27 cellular contexts compared by ENCODE assay signal in the genomic region with DNA sequence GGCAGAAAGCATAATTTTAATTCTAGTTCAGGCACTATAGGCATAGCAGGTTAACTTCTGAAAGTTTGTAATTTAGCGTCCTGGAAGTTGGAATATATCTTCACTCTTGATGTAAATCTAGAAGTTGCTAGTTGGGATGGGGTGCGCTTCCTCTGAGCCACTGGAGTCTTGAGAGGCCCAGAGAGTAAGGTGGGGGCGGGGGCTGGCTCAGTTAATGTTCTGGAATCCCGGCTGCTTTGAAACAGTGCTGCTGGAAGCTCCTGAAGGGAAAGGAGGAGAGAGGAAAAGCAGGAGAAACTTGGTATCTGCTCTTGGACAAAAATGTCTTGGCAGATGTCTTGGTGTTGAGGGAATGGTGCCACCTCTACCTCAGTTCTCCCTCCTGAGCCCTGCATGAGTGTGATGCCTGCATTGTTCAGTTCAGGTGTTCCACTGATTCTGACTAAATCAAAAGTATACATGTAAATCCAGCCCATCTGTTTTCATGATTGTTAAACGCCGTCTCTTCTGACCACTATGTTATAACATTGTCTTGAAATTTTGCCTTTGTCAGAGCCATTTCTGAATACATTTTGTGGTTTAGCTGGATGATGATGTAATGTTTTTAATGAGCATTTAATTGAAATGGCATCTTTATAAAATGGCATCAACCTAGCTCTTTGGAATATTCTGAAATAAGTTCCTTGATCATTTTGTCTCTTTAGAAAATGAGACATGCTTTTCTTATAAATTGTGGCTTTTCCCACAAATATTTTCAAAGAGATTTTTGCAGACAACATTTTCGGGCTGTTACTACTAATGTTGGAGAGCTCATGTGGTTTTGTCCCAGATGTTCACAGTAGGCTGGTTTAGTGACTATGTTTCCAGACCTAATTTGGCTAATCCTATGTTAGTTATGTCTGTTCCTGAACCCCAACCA.
A peak's percentile ranks its signal among the peaks of the same experiment; 100 is the strongest.
DNase-seq lines count a peak whose midpoint lies in the region; ATAC-seq, FAIRE-seq and TF ChIP-seq lines count a peak whose summit lies in the region.
"Had no signal": no experiment of that assay in that cellular context is flagged by ENCODE, and none has a peak within 500 bp of the region (broad histone marks: within the 10 kb centered on the region; RNA-seq: fewer than 3 reads in every experiment).

No MANE protein-coding gene starts in this region.

- H3K27me3 ChIP-seq in BLaER1 (no peaks in the 10 kb centered on the region), H9 (ENCODE audit: insufficient read depth, low read length) (no peaks in the 10 kb centered on the region), astrocyte (ENCODE audit: insufficient read depth, low read length) (no peaks in the 10 kb centered on the region)
- H3K27me3 ChIP-seq: hepatocyte, tibial artery had no signal

- WGBS in H9 (ENCODE audit: extremely low coverage, insufficient read length, low lambda C conversion rate), result no CpG with 5 or more reads among the region's 7 CpGs

- no peak overlapping the region for H3K14ac ChIP-seq in H9 (ENCODE audit: insufficient read depth, low read length)

- H3K36me3 Mint-ChIP-seq in H9 (ENCODE audit: insufficient read depth in 1 of 3, low read depth in 3 of 3), result no peaks in the 10 kb centered on the region
- no peaks in the 10 kb centered on the region for H3K36me3 Mint-ChIP-seq in astrocyte (ENCODE audit: low read depth, unreplicated experiment)
- H3K36me3 Mint-ChIP-seq in naive B cell, result no peaks in the 10 kb centered on the region
- H3K36me3 Mint-ChIP-seq: activated naive CD4-positive, alpha-beta T cell treated with anti-CD3 and anti-CD28 coated beads, Interleukin-2, amount 50 U/mL, for 24 hours had no signal

- H3K4me1 Mint-ChIP-seq in H9 (peaks cover 43 to 45% of the 10 kb centered on the region in 2 experiments), astrocyte (ENCODE audit: low read depth, unreplicated experiment) (peaks cover 12% of the 10 kb centered on the region), naive B cell (peaks cover 15 to 74% (median 24%) of the 10 kb centered on the region in 3 donors)

- H3K23ac ChIP-seq in H9 (ENCODE audit: insufficient read length, low read depth, low read length), result no peak overlapping the region

- H2AFZ ChIP-seq in H9 (ENCODE audit: low read length), result no peak overlapping the region
- no peak overlapping the region for H2AFZ ChIP-seq in astrocyte (ENCODE audit: low read depth, low read length)
- H2AFZ ChIP-seq: hepatocyte had no signal

- no peaks in the 10 kb centered on the region for H3K9me3 Mint-ChIP-seq in H9
- H3K9me3 Mint-ChIP-seq in astrocyte (ENCODE audit: unreplicated experiment), result no peaks in the 10 kb centered on the region
- no peaks in the 10 kb centered on the region for H3K9me3 Mint-ChIP-seq in naive B cell
- H3K9me3 Mint-ChIP-seq: activated naive CD4-positive, alpha-beta T cell treated with anti-CD3 and anti-CD28 coated beads, Interleukin-2, amount 50 U/mL, for 24 hours; stimulated activated naive CD8-positive, alpha-beta T cell treated with anti-CD3 and anti-CD28 coated beads, Interleukin-15, amount 100 ng/mL, for 72 hours; T-helper 2 cell treated with Interferon-gamma antibody and Interleukin-4, amounts not matched to agents 5 μg/mL and 100 μg/mL, for 36 hours had no signal

- H4K8ac ChIP-seq in H9 (replicated peaks; ENCODE audit: insufficient read length, low read depth, low read length), result no peak overlapping the region

- H3T11ph ChIP-seq in H9 (ENCODE audit: low read length), result no peak overlapping the region

- H4K5ac ChIP-seq in H9 (ENCODE audit: insufficient read length, low read depth, low read length), result no peak overlapping the region

- no peak overlapping the region for H3K4ac ChIP-seq in H9 (ENCODE audit: low read depth, low read length)

- H3K27ac ChIP-seq in BLaER1 (no peak overlapping the region), H9 (ENCODE audit: insufficient read length, low read depth, low read length) (no peak overlapping the region), astrocyte (ENCODE audit: low read depth, low read length) (no peak overlapping the region)
- H3K27ac ChIP-seq: A549, C4-2B, hepatocyte, tibial artery, VCaP had no signal

- no peaks in the 10 kb centered on the region for H3K36me3 ChIP-seq in BLaER1
- H3K36me3 ChIP-seq in astrocyte (ENCODE audit: insufficient read depth, low read length), result no peaks in the 10 kb centered on the region
- H3K36me3 ChIP-seq: tibial artery had no signal

- H4K91ac ChIP-seq in H9 (ENCODE audit: insufficient read length, low read depth, low read length), result no peak overlapping the region

- peak overlapping the region; percentile 43 for H3K4me2 ChIP-seq in BLaER1
- no peak overlapping the region for H3K4me2 ChIP-seq in H9 (ENCODE audit: insufficient read depth, insufficient read length, low read length)
- peak overlapping the region; percentile 12 for H3K4me2 ChIP-seq in astrocyte (ENCODE audit: low read length)
- H3K4me2 ChIP-seq: A549, hepatocyte, SK-N-SH had no signal

- H3K27ac Mint-ChIP-seq in H9 (peak overlapping the region; percentile 55 to 79 (median 59); a peak in 5 of 7 replicates), astrocyte (ENCODE audit: unreplicated experiment) (no peak overlapping the region), naive B cell (peak overlapping the region; percentile 29 to 91 (median 74))
- H3K27ac Mint-ChIP-seq: activated naive CD4-positive, alpha-beta T cell treated with anti-CD3 and anti-CD28 coated beads, Interleukin-2, amount 50 U/mL, for 24 hours; HFFc6 had no signal

- H3K9ac ChIP-seq in BLaER1 (no peak overlapping the region), H9 (ENCODE audit: extremely low read depth, insufficient read length, low read length) (no peak overlapping the region), astrocyte (ENCODE audit: low read length) (no peak overlapping the region)
- H3K9ac ChIP-seq: SK-N-SH had no signal

- TF ChIP-seq CTCF in H9 (conservative IDR thresholded peaks at IDR 0.05), result no peak
- TF ChIP-seq CTCF in astrocyte (IDR thresholded peaks at IDR 0.05; ENCODE audit: insufficient read depth, low read depth, low read length), result no peak

- no peak overlapping the region; a peak in 1 of 5 replicates for H3K4me3 Mint-ChIP-seq in H9
- H3K4me3 Mint-ChIP-seq in astrocyte (ENCODE audit: unreplicated experiment), result no peak overlapping the region
- H3K4me3 Mint-ChIP-seq in naive B cell, result peak overlapping the region in 1 of 8 donors; percentile 9
- H3K4me3 Mint-ChIP-seq: activated naive CD4-positive, alpha-beta T cell treated with anti-CD3 and anti-CD28 coated beads, Interleukin-2, amount 50 U/mL, for 24 hours; HFFc6; stimulated activated naive CD8-positive, alpha-beta T cell treated with anti-CD3 and anti-CD28 coated beads, Interleukin-15, amount 100 ng/mL, for 72 hours had no signal

- FAIRE-seq in astrocyte (lab: Jason Lieb, UNC), result no peak
- FAIRE-seq: A549, RCC 7860 had no signal

- H2AK5ac ChIP-seq in H9 (ENCODE audit: insufficient read length, low read length), result no peak overlapping the region

- H3K23me2 ChIP-seq in H9 (ENCODE audit: insufficient read length, low read depth, low read length, poor library complexity, severe bottlenecking), result no peaks in the 10 kb centered on the region

- no peak overlapping the region for H2BK20ac ChIP-seq in H9 (ENCODE audit: low read depth, low read length, poor library complexity, severe bottlenecking)

- H4K20me1 ChIP-seq in BLaER1 (no peaks in the 10 kb centered on the region), H9 (ENCODE audit: control insufficient read depth, insufficient read depth, insufficient read length) (no peaks in the 10 kb centered on the region), astrocyte (ENCODE audit: insufficient read depth, low read length) (no peaks in the 10 kb centered on the region)

- H2BK15ac ChIP-seq in H9 (ENCODE audit: low read depth, low read length), result no peak overlapping the region

- no peak overlapping the region for H2BK120ac ChIP-seq in H9 (ENCODE audit: low read depth, low read length, poor library complexity, severe bottlenecking)

- DNase-seq in H9 (no peak), astrocyte (ENCODE audit: low read depth) (peak; percentile 66), naive B cell (no peak), AML-193 (lab: John Stamatoyannopoulos, UW) (no peak), T-helper 2 cell (no peak), NCI-H1092 treated with DMSO at 0.1 percent for 48 hours (lab: John Stamatoyannopoulos, UW) (no peak), OCI-M2 (lab: John Stamatoyannopoulos, UW; ENCODE audit: unreplicated experiment) (no peak)
- DNase-seq: activated CD4-positive, alpha-beta T cell treated with anti-CD3 and anti-CD28 coated beads, Interleukin-2, amount 50 U/mL, for 1 hour; effector CD4-positive, alpha-beta T cell; foreskin melanocyte; GF-D8; HFFc6; Kasumi-1; NCI-H510A treated with DMSO at 0.1 percent for 48 hours; occipital lobe; stimulated activated CD4-positive, alpha-beta T cell treated with anti-CD3 and anti-CD28 coated beads, Interleukin-12 subunit alpha, Interleukin-12 subunit beta, amount 100 ng/mL, for 4 hours; stimulated activated naive CD8-positive, alpha-beta T cell treated with anti-CD3 and anti-CD28 coated beads, Interleukin-15, amount 100 ng/mL, for 72 hours; tibial artery had no signal

- no peaks in the 10 kb centered on the region for H3K9me3 ChIP-seq in BLaER1
- H3K9me3 ChIP-seq in H9 (ENCODE audit: control insufficient read depth, low read depth, low read length), result no peaks in the 10 kb centered on the region
- H3K9me3 ChIP-seq in astrocyte (ENCODE audit: insufficient read depth, low read depth, low read length), result no peaks in the 10 kb centered on the region
- H3K9me3 ChIP-seq: A549, SK-N-SH, tibial artery had no signal

- H3K79me1 ChIP-seq in H9 (ENCODE audit: insufficient read depth, low read depth, low read length, poor library complexity, severe bottlenecking), result no peaks in the 10 kb centered on the region

- H3K4me1 ChIP-seq in BLaER1 (peaks cover 40% of the 10 kb centered on the region), H9 (ENCODE audit: insufficient read depth, low read length) (peaks cover 9% of the 10 kb centered on the region; the same call in 1 of the 2 replicates), astrocyte (ENCODE audit: insufficient read depth, low read length) (peaks cover 16% of the 10 kb centered on the region)
- H3K4me1 ChIP-seq: A549, tibial artery had no signal

- H3K4me3 ChIP-seq in BLaER1, result no peak overlapping the region
- H3K4me3 ChIP-seq in astrocyte (ENCODE audit: insufficient read depth, low read depth, low read length), result no peak overlapping the region
- H3K4me3 ChIP-seq: A549, hepatocyte, tibial artery had no signal

- H3K79me2 ChIP-seq in H9 (ENCODE audit: insufficient read depth, low read length), result no peaks in the 10 kb centered on the region
- no peaks in the 10 kb centered on the region for H3K79me2 ChIP-seq in astrocyte (ENCODE audit: insufficient read depth, low read length)
- H3K79me2 ChIP-seq: hepatocyte had no signal

- H2BK12ac ChIP-seq in H9 (ENCODE audit: insufficient read length, low read depth, low read length), result no peak overlapping the region

- ATAC-seq in naive B cell (ENCODE audit: low read depth in 2 of 2), result no peak
- ATAC-seq: A549; stimulated activated naive CD8-positive, alpha-beta T cell treated with anti-CD3 and anti-CD28 coated beads, Interleukin-15, amount 100 ng/mL, for 72 hours had no signal

- no peak overlapping the region for H3K56ac ChIP-seq in H9 (ENCODE audit: insufficient read length, low read depth, low read length)

- no peak overlapping the region for H3K18ac ChIP-seq in H9 (ENCODE audit: insufficient read length, low read depth, low read length)

- H3K27me3 Mint-ChIP-seq in H9 (ENCODE audit: low read depth) (no peaks in the 10 kb centered on the region; the same call in 1 of the 2 replicates), astrocyte (ENCODE audit: low read depth, unreplicated experiment) (peaks cover 8% of the 10 kb centered on the region), naive B cell (no peaks in the 10 kb centered on the region)
- H3K27me3 Mint-ChIP-seq: activated naive CD4-positive, alpha-beta T cell treated with anti-CD3 and anti-CD28 coated beads, Interleukin-2, amount 50 U/mL, for 24 hours; stimulated activated naive CD8-positive, alpha-beta T cell treated with anti-CD3 and anti-CD28 coated beads, Interleukin-15, amount 100 ng/mL, for 72 hours had no signal

- H2BK5ac ChIP-seq in H9 (ENCODE audit: insufficient read length, low read length), result no peak overlapping the region
